In the genomic region with DNA sequence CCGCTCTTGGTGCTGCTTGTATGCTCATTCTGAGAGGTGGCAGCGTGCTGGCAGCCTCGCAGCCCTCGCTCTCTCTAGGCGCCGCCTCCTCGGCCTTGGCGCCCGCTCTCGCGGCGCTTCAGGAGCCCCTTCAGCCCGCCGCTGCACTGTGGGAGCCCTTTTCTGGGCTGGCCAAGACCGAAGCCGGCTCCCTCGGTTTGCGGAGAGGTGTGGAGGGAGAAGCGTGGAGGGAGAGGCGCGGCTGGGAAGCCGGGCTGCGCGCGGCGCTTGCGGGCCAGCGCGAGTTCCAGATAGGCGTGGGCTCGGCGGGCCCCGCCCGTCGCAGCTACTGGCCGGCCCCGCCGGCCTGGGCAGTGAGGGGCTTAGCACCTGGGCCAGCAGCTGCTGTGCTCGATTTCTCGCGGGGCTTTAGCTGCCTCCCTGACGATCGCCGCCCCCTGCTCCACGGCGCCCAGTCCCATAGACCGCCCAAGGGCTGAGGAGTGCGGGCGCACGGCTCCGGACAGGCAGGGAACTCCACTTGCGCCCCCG, we compare ENCODE assay signal across 8 cellular contexts. TPM values are rescaled to one million over a fixed set of nuclear protein-coding genes. Genes with fewer than 3 reads are reported as not detected.
A peak's percentile ranks its signal among the peaks of the same experiment; 100 is the strongest.
DNase-seq lines count a peak whose midpoint lies in the region; ATAC-seq and TF ChIP-seq lines count a peak whose summit lies in the region.

No MANE protein-coding gene starts in this region.

- BruUV-seq in PC-9 (replicated peaks; lab: Mats Ljungman, UMichigan): TSS peak; percentile 73

- H3K79me2 ChIP-seq in PC-9 (ENCODE audit: low read depth): no peaks in the 10 kb centered on the region

- H3K27ac ChIP-seq in PC-9 (no peak overlapping the region), stomach (peak overlapping the region in 4 of 5 donors; percentile 23 to 88 (median 67))

- H3K4me1 ChIP-seq in PC-9 (replicated peaks; ENCODE audit: insufficient read depth) (no peaks in the 10 kb centered on the region), stomach (peaks cover 0 to 26% (median 15%) of the 10 kb centered on the region in 4 donors)

- H3K4me2 ChIP-seq in PC-9: peak overlapping the region; percentile 57

- H3K9me3 ChIP-seq in PC-9 (ENCODE audit: insufficient read depth, low read depth) (peaks cover 15% of the 10 kb centered on the region; the same call in 1 of the 2 replicates), stomach (peaks cover 4 to 13% (median 7%) of the 10 kb centered on the region in 4 donors)

- H2AFZ ChIP-seq in PC-9: peak overlapping the region; percentile 27; the same call in 1 of the 2 replicates

- DNase-seq in GM10248 (ENCODE audit: extremely low spot score) (peak; percentile 37), PC-9 (peak in 1 of 2 experiments; percentile 57), cerebellar cortex (ENCODE audit: low spot score) (peak; percentile 53), lower leg skin (ENCODE audit: low spot score in 2 of 2) (no peak), stomach (peak; percentile 35), NOMO-1 treated with dmso at 0.1 percent for 144 hours (lab: John Stamatoyannopoulos, UW; ENCODE audit: unreplicated experiment) (no peak)

- CTCF ChIA-PET in GM10248 (lab: Yijun Ruan, JAX) (interaction anchor here (1.6 to 2.2 kb wide), 4 partner anchors 10 to 424 kb away, joined by 4 to 7 read pairs (median 6); no protein-coding TSS in a partner anchor), PC-9 (lab: Charles Lee) (interaction anchor here (0.6 to 0.8 kb wide), 3 partner anchors 20 to 727 kb away, joined by 3 read pairs; no protein-coding TSS in a partner anchor)

- H3K9me2 ChIP-seq in PC-9 (ENCODE audit: insufficient read depth): no peaks in the 10 kb centered on the region

- H4K20me1 ChIP-seq in PC-9 (ENCODE audit: insufficient read depth): no peaks in the 10 kb centered on the region

- H3F3A ChIP-seq in PC-9 (ENCODE audit: insufficient read depth, low read depth): peaks cover 6% of the 10 kb centered on the region; the same call in 1 of the 2 replicates

- TF ChIP-seq CTCF in GM10248 (IDR thresholded peaks at IDR 0.05; ENCODE audit: control extremely low read depth, extremely low read depth, low read depth, missing control alignments) (no peak), PC-9 (conservative IDR thresholded peaks at IDR 0.05) (no peak), lower leg skin (IDR thresholded peaks at IDR 0.05) (no peak), stomach (IDR thresholded peaks at IDR 0.05) (no peak)

- 12 to 15% methylated on average over 41 to 50 of the region's 53 CpGs for WGBS in lower leg skin, 2 donors
- 8 to 17% (median 14%) methylated on average over 16 to 53 of the region's 53 CpGs for WGBS in stomach, 5 donors

- TF ChIP-seq POLR2A in lower leg skin (IDR thresholded peaks at IDR 0.05): no peak
- no peak for TF ChIP-seq POLR2A in stomach (IDR thresholded peaks at IDR 0.05)

- H3K4me3 ChIP-seq in PC-9 (peak overlapping the region; percentile 50; the same call in 1 of the 2 replicates), lower leg skin (ENCODE audit: low read depth, poor library complexity, severe bottlenecking) (peak overlapping the region; percentile 39), stomach (peak overlapping the region; percentile 56 to 65 (median 62))

- no peak for ATAC-seq in GM19035 (IDR thresholded peaks at IDR 0.05; ENCODE audit: unreplicated experiment)
- no peak for ATAC-seq in HG02938 (IDR thresholded peaks at IDR 0.05; ENCODE audit: unreplicated experiment)

- no peaks in the 10 kb centered on the region for H3K36me3 ChIP-seq in PC-9 (ENCODE audit: low read depth)
- H3K36me3 ChIP-seq in stomach: no peaks in the 10 kb centered on the region

- no peak for TF ChIP-seq EP300 in stomach (IDR thresholded peaks at IDR 0.05)

- intact Hi-C loops in PC-9 (cut with micrococcal nuclease; ENCODE audit: unreplicated experiment): loop anchor here (5.0 to 10.0 kb wide), 5 partner anchors 166 to 574 kb away; a partner anchor contains a TSS
- intact Hi-C loops in lower leg skin (cut with DNase I; ENCODE audit: low total_unique reads): loop anchor here (5.0 kb wide), 1 partner anchor 423 kb away; no protein-coding TSS in a partner anchor
- intact Hi-C loops in stomach (cut with DNase I; ENCODE audit: low total_unique reads): loop anchor here (10.0 kb wide), 1 partner anchor 224 kb away; no protein-coding TSS in a partner anchor

- POLR2A ChIA-PET in GM10248 (lab: Yijun Ruan, JAX) (no interaction called here), PC-9 (lab: Charles Lee; ENCODE audit: unreplicated experiment) (interaction anchor here (0.6 kb wide), 2 partner anchors 163 to 819 kb away, joined by 4 to 6 read pairs; a partner anchor contains a TSS)

- H3K27me3 ChIP-seq in PC-9 (ENCODE audit: insufficient read depth, low read depth): no peaks in the 10 kb centered on the region
- peaks cover 0 to 8% (median 0%) of the 10 kb centered on the region in 3 donors for H3K27me3 ChIP-seq in stomach

RNA-seq across cellular contexts. Expression of a gene that starts 19.5 kb away (rescaled TPM):
- total RNA-seq in PC-9 (2021): 8.1 and 11.9 TPM in 2 replicates
- total RNA-seq in lower leg skin: 10 to 100 TPM; 32.9 to 42.0 (median 34.6) TPM
- 10 to 100 TPM; 17.0 to 42.4 (median 29.2) TPM for total RNA-seq in stomach
- polyA plus RNA-seq in stomach: 1 to 10 TPM; 5.2 to 7.4 (median 5.7) TPM

Comparison
In these comparisons a context has a peak if more than half of its experiments do, and no peak if none do; other contexts are left out.
1. DNase-seq: peak in GM10248 (single experiment), cerebellar cortex (single experiment) and stomach (single experiment); none in lower leg skin (0 of 2) and NOMO-1 treated with dmso at 0.1 percent for 144 hours (single experiment).
2. Peak in every context shown above with its lines, with median percentiles within 50 percentile points of each other: H3K4me3 ChIP-seq.